ENCODE assay signal across 34 cellular contexts in genomic region chr15:86850939-86851338, GRCh38.
"Had no signal": no experiment of that assay in that cellular context is flagged by ENCODE, and none has a peak within 500 bp of the region (broad histone marks: within the 10 kb centered on the region; RNA-seq: fewer than 3 reads in every experiment).

No MANE protein-coding gene starts in this region.

- H3K27me3 ChIP-seq: MG63 had no signal

- H3K4me3 ChIP-seq: MG63 had no signal

- H3K9me3 ChIP-seq: MG63 had no signal

- H3K36me3 ChIP-seq: MG63 had no signal

- DNase-seq: Karpas-422, Kasumi-1, KG1, MG63, MM.1S, MV-4-11, NCI-H1048, NCI-H1092, NCI-H1092 treated with DMSO at 0.1 percent for 48 hours, NCI-H1105, NCI-H1105 treated with DMSO at 0.1 percent for 48 hours, NCI-H1417, NCI-H1417 treated with DMSO at 0.1 percent for 48 hours, NCI-H1436, NCI-H1436 treated with DMSO at 0.1 percent for 48 hours, NCI-H146, NCI-H1694, NCI-H1694 treated with DMSO at 0.1 percent for 48 hours, NCI-H187, NCI-H187 treated with DMSO at 0.1 percent for 48 hours, NCI-H1930, NCI-H2029, NCI-H2029 treated with DMSO at 0.1 percent for 48 hours, NCI-H2081, NCI-H2081 treated with DMSO at 0.1 percent for 48 hours, NCI-H2107, NCI-H2171, NCI-H2171 treated with DMSO at 0.1 percent for 48 hours, NCI-H2227 treated with DMSO at 0.1 percent for 48 hours, NCI-H226, NCI-H345, NCI-H446, NCI-H446 treated with DMSO at 0.1 percent for 48 hours had no signal

- H3K27ac ChIP-seq: KMS-11 had no signal
